In the genomic region with DNA sequence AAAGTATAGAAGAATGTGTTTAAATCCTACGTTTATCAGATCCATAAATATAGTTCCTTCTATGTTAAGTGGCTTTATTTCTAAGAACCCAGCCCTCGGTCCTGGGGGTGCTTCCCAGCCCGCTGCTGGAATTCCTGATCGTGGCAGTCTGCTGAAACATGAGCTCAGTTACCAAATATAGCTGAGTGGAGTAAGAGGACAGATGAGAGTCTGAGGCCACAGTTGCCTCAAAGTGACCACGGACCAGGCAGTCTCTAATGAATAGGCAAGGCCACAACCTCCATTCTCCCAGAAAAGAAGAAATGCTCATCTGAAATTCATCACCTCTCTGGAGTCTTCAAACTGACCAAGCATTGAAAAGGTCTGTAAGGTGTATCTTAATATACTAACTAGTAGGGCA, we compare ENCODE assay signal across 9 cellular contexts. TPM values are rescaled to one million over a fixed set of nuclear protein-coding genes. Genes with fewer than 3 reads are reported as not detected.
DNase-seq lines count a peak whose midpoint lies in the region; ATAC-seq and TF ChIP-seq lines count a peak whose summit lies in the region.
"Had no signal": no experiment of that assay in that cellular context is flagged by ENCODE, and none has a peak within 500 bp of the region (broad histone marks: within the 10 kb centered on the region; RNA-seq: fewer than 3 reads in every experiment).

A gene (plus strand): TSS at position 219 of the 400 bp plus-strand sequence.

- no TSS peak for BruUV-seq in HCT116 (replicated peaks; lab: Mats Ljungman, UMichigan)

- DNase-seq in HCT116 (ENCODE audit: low read depth, low spot score) (no peak), amniotic epithelial cell (ENCODE audit: low read depth) (peak; percentile 47), heart left ventricle (peak in 4 of 5 donors; percentile 42 to 71 (median 62)), gastrocnemius medialis (peak; percentile 60 to 83), G401 (ENCODE audit: low spot score) (no peak), H7 (no peak)
- DNase-seq in activated T-cell treated with anti-CD3 and anti-CD28 coated beads, Interleukin-2, amount 50 U/mL, for 48 hours = no peak
- DNase-seq: NCI-H774 had no signal

- peak within 1 kb of the TSS; percentile 51 for H3K9ac ChIP-seq in HCT116 (ENCODE audit: low read length)

- POLR2A ChIA-PET in HCT116 (lab: Charles Lee) = interaction anchor here (1.0 to 2.4 kb wide), 4 partner anchors 10 to 40 kb away, joined by 3 to 9 read pairs (median 4); no protein-coding TSS in a partner anchor

- H3K4me2 ChIP-seq in HCT116 (ENCODE audit: low read length) = peak within 1 kb of the TSS; percentile 64

- TF ChIP-seq CTCF in HCT116 (IDR thresholded peaks at IDR 0.05 in 2 of 3, conservative IDR thresholded peaks at IDR 0.05 in 1 of 3; ENCODE audit: borderline replicate concordance in 1 of 3, insufficient read depth in 1 of 3, low read depth in 2 of 3, low read length in 2 of 3) = no peak
- TF ChIP-seq CTCF in heart left ventricle (IDR thresholded peaks at IDR 0.05) = no peak
- TF ChIP-seq CTCF in gastrocnemius medialis (IDR thresholded peaks at IDR 0.05 in 4 of 5, conservative IDR thresholded peaks at IDR 0.05 in 1 of 5) = no peak

- H3K79me2 ChIP-seq in HCT116 (ENCODE audit: insufficient read depth, low read length) = peaks cover 96% of the 10 kb centered on the region

- intact Hi-C loops in HCT116 (cut with micrococcal nuclease) = no loop called here
- intact Hi-C loops in heart left ventricle (cut with DNase I) = loop anchor here in 1 of 10 donors (10.0 kb wide), 1 partner anchor 242 kb away; no protein-coding TSS in a partner anchor
- intact Hi-C loops in gastrocnemius medialis (cut with DNase I; ENCODE audit: low total_unique reads) = no loop called here

- in situ Hi-C loops in gastrocnemius medialis (cut with MboI; ENCODE audit: low sequenced_read_pairs in 4 of 4) = no loop called here
- in situ Hi-C loops in G401 (cut with HindIII; ENCODE audit: low sequenced_read_pairs) = no loop called here

- TF ChIP-seq RAD21 in HCT116 (IDR thresholded peaks at IDR 0.05; ENCODE audit: low read depth) = 0 out of 2 replicates have a peak, but pooled peaks have one; percentile 1

- no peaks in the 10 kb centered on the region for H4K20me1 ChIP-seq in HCT116 (ENCODE audit: insufficient read depth)

- no peak within 1 kb of the TSS for H2AFZ ChIP-seq in HCT116 (ENCODE audit: low read depth, low read length, poor library complexity, severe bottlenecking)

- peaks cover 0 to 8% of the 10 kb centered on the region in 2 experiments; a peak in 1 of 4 replicates for H3K36me3 ChIP-seq in HCT116 (ENCODE audit: control insufficient read depth in 1 of 2, insufficient read depth in 2 of 2, low read length in 2 of 2)
- H3K36me3 ChIP-seq in heart left ventricle = no peaks in the 10 kb centered on the region
- H3K36me3 ChIP-seq in gastrocnemius medialis = no peaks in the 10 kb centered on the region
- no peaks in the 10 kb centered on the region for H3K36me3 ChIP-seq in H7 (replicated peaks; ENCODE audit: control insufficient read depth, insufficient read depth, low read length)

- 23 to 29% (median 25%) methylated on average over 5 of the region's 5 CpGs for WGBS in heart left ventricle, 4 donors

- TF ChIP-seq POLR2A in HCT116 (IDR thresholded peaks at IDR 0.05; ENCODE audit: borderline replicate concordance, extremely low read depth, insufficient read depth, insufficient read length) (no peak), heart left ventricle (IDR thresholded peaks at IDR 0.05) (peak; percentile 65 to 77), gastrocnemius medialis (IDR thresholded peaks at IDR 0.05) (peak; percentile 61 to 70)

- H3K27me3 ChIP-seq in HCT116 (ENCODE audit: insufficient read depth, low read length) (no peaks in the 10 kb centered on the region), heart left ventricle (no peaks in the 10 kb centered on the region), gastrocnemius medialis (no peaks in the 10 kb centered on the region), H7 (ENCODE audit: control insufficient read depth, insufficient read depth, low read length) (no peaks in the 10 kb centered on the region)

- H3K9me2 ChIP-seq in HCT116 (ENCODE audit: insufficient read depth) = no peaks in the 10 kb centered on the region

- RAD21 ChIA-PET in HCT116 (lab: Charles Lee; ENCODE audit: low non-redundant PET in 1 of 2, low total read pairs in 2 of 2, uncharacterized antibody in 2 of 2, unreplicated experiment in 2 of 2) = interaction anchor here in 1 of 2 experiments (0.7 kb wide), 1 partner anchor 80 kb away, joined by 3 read pairs; no protein-coding TSS in a partner anchor

- CTCF ChIA-PET in HCT116 (lab: Charles Lee) = no interaction called here

- H3K27ac ChIP-seq in HCT116 (ENCODE audit: low read depth, low read length) (peak within 1 kb of the TSS; percentile 77), heart left ventricle (peak within 1 kb of the TSS; percentile 40 to 92 (median 80)), gastrocnemius medialis (peak within 1 kb of the TSS; percentile 73 to 88 (median 84))

- ATAC-seq in HCT116 (peak; percentile 75), heart left ventricle (peak; percentile 92 to 97 (median 94)), gastrocnemius medialis (peak; percentile 98 to 100), GM19324 (IDR thresholded peaks at IDR 0.05; ENCODE audit: low FRiP score, unreplicated experiment) (no peak)

- no peaks in the 10 kb centered on the region for H3K9me3 ChIP-seq in HCT116 (ENCODE audit: control insufficient read depth in 1 of 2, insufficient read depth in 1 of 2, low read depth in 1 of 2, low read length in 2 of 2)
- no peaks in the 10 kb centered on the region for H3K9me3 ChIP-seq in heart left ventricle
- H3K9me3 ChIP-seq in gastrocnemius medialis = no peaks in the 10 kb centered on the region

- H3K4me1 ChIP-seq in HCT116 (ENCODE audit: control insufficient read depth in 1 of 2, insufficient read depth in 2 of 2, low read length in 2 of 2) (peaks cover 75 to 98% of the 10 kb centered on the region in 2 experiments), heart left ventricle (peaks cover 0 to 4% (median 0%) of the 10 kb centered on the region in 12 donors), gastrocnemius medialis (peaks cover 21 to 29% of the 10 kb centered on the region in 2 donors)

- H3K4me3 ChIP-seq in HCT116 (replicated peaks in 1 of 2; ENCODE audit: low read depth in 1 of 2, low read length in 2 of 2) = peak within 1 kb of the TSS; percentile 18 to 32
- H3K4me3 ChIP-seq in heart left ventricle = peak within 1 kb of the TSS; percentile 4 to 57 (median 51)
- H3K4me3 ChIP-seq in gastrocnemius medialis = peak within 1 kb of the TSS; percentile 35 to 44 (median 39)
- H3K4me3 ChIP-seq in H7 (ENCODE audit: insufficient read depth, low read depth, low read length) = no peak within 1 kb of the TSS

TF ChIP-seq in HCT116, 20 proteins besides CTCF, POLR2A, EP300 and RAD21:
- TF ChIP-seq SRF (IDR thresholded peaks at IDR 0.05; ENCODE audit: low read depth) = peak; percentile 84
- TF ChIP-seq, protein P1, sequence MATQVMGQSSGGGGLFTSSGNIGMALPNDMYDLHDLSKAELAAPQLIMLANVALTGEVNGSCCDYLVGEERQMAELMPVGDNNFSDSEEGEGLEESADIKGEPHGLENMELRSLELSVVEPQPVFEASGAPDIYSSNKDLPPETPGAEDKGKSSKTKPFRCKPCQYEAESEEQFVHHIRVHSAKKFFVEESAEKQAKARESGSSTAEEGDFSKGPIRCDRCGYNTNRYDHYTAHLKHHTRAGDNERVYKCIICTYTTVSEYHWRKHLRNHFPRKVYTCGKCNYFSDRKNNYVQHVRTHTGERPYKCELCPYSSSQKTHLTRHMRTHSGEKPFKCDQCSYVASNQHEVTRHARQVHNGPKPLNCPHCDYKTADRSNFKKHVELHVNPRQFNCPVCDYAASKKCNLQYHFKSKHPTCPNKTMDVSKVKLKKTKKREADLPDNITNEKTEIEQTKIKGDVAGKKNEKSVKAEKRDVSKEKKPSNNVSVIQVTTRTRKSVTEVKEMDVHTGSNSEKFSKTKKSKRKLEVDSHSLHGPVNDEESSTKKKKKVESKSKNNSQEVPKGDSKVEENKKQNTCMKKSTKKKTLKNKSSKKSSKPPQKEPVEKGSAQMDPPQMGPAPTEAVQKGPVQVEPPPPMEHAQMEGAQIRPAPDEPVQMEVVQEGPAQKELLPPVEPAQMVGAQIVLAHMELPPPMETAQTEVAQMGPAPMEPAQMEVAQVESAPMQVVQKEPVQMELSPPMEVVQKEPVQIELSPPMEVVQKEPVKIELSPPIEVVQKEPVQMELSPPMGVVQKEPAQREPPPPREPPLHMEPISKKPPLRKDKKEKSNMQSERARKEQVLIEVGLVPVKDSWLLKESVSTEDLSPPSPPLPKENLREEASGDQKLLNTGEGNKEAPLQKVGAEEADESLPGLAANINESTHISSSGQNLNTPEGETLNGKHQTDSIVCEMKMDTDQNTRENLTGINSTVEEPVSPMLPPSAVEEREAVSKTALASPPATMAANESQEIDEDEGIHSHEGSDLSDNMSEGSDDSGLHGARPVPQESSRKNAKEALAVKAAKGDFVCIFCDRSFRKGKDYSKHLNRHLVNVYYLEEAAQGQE (IDR thresholded peaks at IDR 0.05; ENCODE audit: low read depth) = no peak
- peak; percentile 49; the same call in 1 of the 2 replicates for TF ChIP-seq POLR2AphosphoS5 (IDR thresholded peaks at IDR 0.05; ENCODE audit: low read depth, low read length)
- TF ChIP-seq, protein P2, sequence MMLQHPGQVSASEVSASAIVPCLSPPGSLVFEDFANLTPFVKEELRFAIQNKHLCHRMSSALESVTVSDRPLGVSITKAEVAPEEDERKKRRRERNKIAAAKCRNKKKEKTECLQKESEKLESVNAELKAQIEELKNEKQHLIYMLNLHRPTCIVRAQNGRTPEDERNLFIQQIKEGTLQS (IDR thresholded peaks at IDR 0.05) = no peak
- no peak for TF ChIP-seq YY1 (IDR thresholded peaks at IDR 0.05; ENCODE audit: extremely low read depth, insufficient replicate concordance, low read depth, low read length)
- TF ChIP-seq SP1 (IDR thresholded peaks at IDR 0.05; ENCODE audit: low read depth) = peak; percentile 34; the same call in 1 of the 2 replicates

RNA-seq across cellular contexts. Expression of the gene that starts here (rescaled TPM):
- total RNA-seq in HCT116 (2021; ENCODE audit: unreplicated experiment) = 166 TPM
- polyA plus RNA-seq in HCT116 (2012) = 66.4 and 71.5 TPM in 2 replicates
- 1,000 to 10,000 TPM in 5 of 9 donors, 100 to 1,000 TPM in 4; 512 to 1,428 (median 1,015) TPM for total RNA-seq in heart left ventricle
- 1,000 to 10,000 TPM in 1 of 2 donors, 100 to 1,000 TPM in 1; 193 to 1,078 TPM for polyA plus RNA-seq in heart left ventricle
- total RNA-seq in gastrocnemius medialis = 100 to 1,000 TPM; 165 to 439 (median 319) TPM
- 0.51 TPM in 1 of 2 replicates, not detected in the other for total RNA-seq in G401 (2014; rRNA removed; shearing (Covaris generic))
- 9.0 and 10.3 TPM in 2 replicates for total RNA-seq in H7 (2014; rRNA removed; shearing (Covaris generic))

Comparison
In these comparisons a context has a peak if more than half of its experiments do, and no peak if none do; other contexts are left out.
1. RNA of the gene that starts here (total RNA-seq): 512 to 1,428 TPM in heart left ventricle, 165 to 439 TPM in gastrocnemius medialis and 166 TPM in HCT116 (single experiment); 9.0 to 10.3 TPM in H7 and 0.51 TPM in G401; every median in the first group is over 10 times any median in the second.
2. DNase-seq: peak in amniotic epithelial cell (single experiment), heart left ventricle (4 of 5) and gastrocnemius medialis (2 of 2); none in HCT116 (single experiment), G401 (single experiment), H7 (single experiment) and activated T-cell treated with anti-CD3 and anti-CD28 coated beads, Interleukin-2, amount 50 U/mL, for 48 hours (0 of 2).
3. Peak in every context shown above with its lines, with median percentiles within 50 percentile points of each other: H3K27ac ChIP-seq.